ENCODE assay signal across 24 cellular contexts in the genomic region with DNA sequence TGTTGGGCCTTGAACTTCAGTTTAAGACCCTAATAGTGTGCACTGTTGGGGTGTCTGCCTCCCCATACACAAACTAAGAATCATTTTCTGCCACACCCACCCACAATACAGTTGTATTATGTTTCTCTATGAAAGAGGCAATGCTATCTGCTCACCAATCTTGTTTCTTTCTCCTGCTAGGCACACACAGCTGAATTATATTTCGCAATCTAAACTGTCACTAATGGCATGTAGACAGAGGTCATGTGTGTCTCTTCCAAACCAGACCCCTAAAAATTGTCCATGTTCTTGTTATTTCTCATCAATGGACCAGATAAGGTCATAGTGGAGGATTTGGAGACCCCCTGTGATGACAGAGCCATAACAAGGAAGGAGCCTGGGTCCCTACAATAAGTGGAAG.
"Had no signal": no experiment of that assay in that cellular context is flagged by ENCODE, and none has a peak within 500 bp of the region (broad histone marks: within the 10 kb centered on the region; RNA-seq: fewer than 3 reads in every experiment).

No MANE protein-coding gene starts in this region.

- H3K4me1 Mint-ChIP-seq: activated CD4-positive, alpha-beta memory T cell treated with anti-CD3 and anti-CD28 coated beads, Interleukin-2, amount 10 ng/mL, durations not matched to agents 7 days and 5 days; activated CD4-positive, alpha-beta T cell treated with anti-CD3 and anti-CD28 coated beads, Interleukin-2, amount 10 ng/mL, durations not matched to agents 24 days and 14 days; activated naive CD4-positive, alpha-beta T cell treated with anti-CD3 and anti-CD28 coated beads, Interleukin-2, amount 10 ng/mL, durations not matched to agents 7 days and 5 days; brain; neural progenitor cell; stimulated activated naive B cell treated with anti-CD40 and anti-IgM and Interleukin-4, amounts not matched to agents 10 μg/mL and 1 μg/mL and 100 μg/mL, for 72 hours had no signal

- ATAC-seq: activated CD4-positive, CD25-positive, alpha-beta regulatory T cell treated with anti-CD3 and anti-CD28 coated beads, Interleukin-2, amount 50 U/mL, for 24 hours; activated T-cell treated with anti-CD3 and anti-CD28 coated beads, Interleukin-2, amount 50 U/mL, for 72 hours; left ventricle myocardium superior; naive thymus-derived CD8-positive, alpha-beta T cell; stimulated activated naive B cell treated with anti-CD40 and anti-IgM and Interleukin-4, amounts not matched to agents 10 μg/mL and 1 μg/mL and 100 μg/mL, for 72 hours had no signal

- H3K27ac Mint-ChIP-seq: activated CD4-positive, alpha-beta memory T cell treated with anti-CD3 and anti-CD28 coated beads, Interleukin-2, amount 10 ng/mL, durations not matched to agents 7 days and 5 days; activated CD4-positive, alpha-beta T cell treated with anti-CD3 and anti-CD28 coated beads, Interleukin-2, amount 10 ng/mL, durations not matched to agents 24 days and 14 days; activated naive CD4-positive, alpha-beta T cell treated with anti-CD3 and anti-CD28 coated beads, Interleukin-2, amount 10 ng/mL, durations not matched to agents 7 days and 5 days; brain; dendritic cell treated with granulocyte-macrophage colony-stimulating factor and Interleukin-4, amounts not matched to agents 40 ng/mL and 50 ng/mL, for 4 days; mesothelial cell of epicardium; neural progenitor cell; stimulated activated naive B cell treated with anti-CD40 and anti-IgM and Interleukin-4, amounts not matched to agents 10 μg/mL and 1 μg/mL and 100 μg/mL, for 72 hours had no signal

- H3K4me3 Mint-ChIP-seq: activated CD4-positive, alpha-beta memory T cell treated with anti-CD3 and anti-CD28 coated beads, Interleukin-2, amount 10 ng/mL, durations not matched to agents 7 days and 5 days; activated CD4-positive, alpha-beta T cell treated with anti-CD3 and anti-CD28 coated beads, Interleukin-2, amount 10 ng/mL, durations not matched to agents 24 days and 14 days; activated naive CD4-positive, alpha-beta T cell treated with anti-CD3 and anti-CD28 coated beads, Interleukin-2, amount 10 ng/mL, durations not matched to agents 7 days and 5 days; activated T-cell treated with anti-CD3 and anti-CD28 coated beads, Interleukin-2, amount 50 U/mL, for 72 hours; brain; dendritic cell treated with granulocyte-macrophage colony-stimulating factor and Interleukin-4, amounts not matched to agents 40 ng/mL and 50 ng/mL, for 4 days; mesothelial cell of epicardium; naive thymus-derived CD8-positive, alpha-beta T cell; neural progenitor cell; stimulated activated naive B cell treated with anti-CD40 and anti-IgM and Interleukin-4, amounts not matched to agents 10 μg/mL and 1 μg/mL and 100 μg/mL, for 72 hours had no signal

- FAIRE-seq: endometrium had no signal

- H3K9me3 Mint-ChIP-seq: activated CD4-positive, alpha-beta memory T cell treated with anti-CD3 and anti-CD28 coated beads, Interleukin-2, amount 10 ng/mL, durations not matched to agents 7 days and 5 days; activated CD4-positive, alpha-beta T cell treated with anti-CD3 and anti-CD28 coated beads, Interleukin-2, amount 10 ng/mL, durations not matched to agents 24 days and 14 days; activated naive CD4-positive, alpha-beta T cell treated with anti-CD3 and anti-CD28 coated beads, Interleukin-2, amount 10 ng/mL, durations not matched to agents 7 days and 5 days; activated T-cell treated with anti-CD3 and anti-CD28 coated beads, Interleukin-2, amount 50 U/mL, for 72 hours; brain; dendritic cell treated with granulocyte-macrophage colony-stimulating factor and Interleukin-4, amounts not matched to agents 40 ng/mL and 50 ng/mL, for 4 days; mesothelial cell of epicardium; naive thymus-derived CD8-positive, alpha-beta T cell; neural progenitor cell; stimulated activated naive B cell treated with anti-CD40 and anti-IgM and Interleukin-4, amounts not matched to agents 10 μg/mL and 1 μg/mL and 100 μg/mL, for 72 hours had no signal

- H3K27me3 Mint-ChIP-seq: activated CD4-positive, alpha-beta memory T cell treated with anti-CD3 and anti-CD28 coated beads, Interleukin-2, amount 10 ng/mL, durations not matched to agents 7 days and 5 days; activated CD4-positive, alpha-beta T cell treated with anti-CD3 and anti-CD28 coated beads, Interleukin-2, amount 10 ng/mL, durations not matched to agents 24 days and 14 days; activated naive CD4-positive, alpha-beta T cell treated with anti-CD3 and anti-CD28 coated beads, Interleukin-2, amount 10 ng/mL, durations not matched to agents 7 days and 5 days; brain; dendritic cell treated with granulocyte-macrophage colony-stimulating factor and Interleukin-4, amounts not matched to agents 40 ng/mL and 50 ng/mL, for 4 days; naive thymus-derived CD8-positive, alpha-beta T cell; stimulated activated naive B cell treated with anti-CD40 and anti-IgM and Interleukin-4, amounts not matched to agents 10 μg/mL and 1 μg/mL and 100 μg/mL, for 72 hours had no signal

- DNase-seq: activated CD4-positive, alpha-beta memory T cell treated with anti-CD3 and anti-CD28 coated beads, Interleukin-2, amount 10 ng/mL, durations not matched to agents 7 days and 5 days; activated CD4-positive, alpha-beta T cell treated with anti-CD3 and anti-CD28 coated beads, Interleukin-2, amount 10 ng/mL, durations not matched to agents 24 days and 14 days; activated effector memory CD4-positive, alpha-beta T cell treated with anti-CD3 and anti-CD28 coated beads, Interleukin-2, amount 50 U/mL, for 16 hours; activated naive CD4-positive, alpha-beta T cell treated with anti-CD3 and anti-CD28 coated beads, Interleukin-2, amount 10 ng/mL, durations not matched to agents 7 days and 5 days; activated T-cell treated with anti-CD3 and anti-CD28 coated beads, Interleukin-2, amount 50 U/mL, for 72 hours; anterior cingulate cortex; effector CD4-positive, alpha-beta T cell; foreskin melanocyte; hypothalamus; left ventricle myocardium superior; mammary epithelial cell; naive thymus-derived CD8-positive, alpha-beta T cell; sigmoid colon; stimulated activated CD4-positive, alpha-beta T cell treated with anti-CD3 and anti-CD28 coated beads, Interleukin-2, amount 100 ng/mL, for 48 hours; stimulated activated CD8-positive, alpha-beta memory T cell treated with anti-CD3 and anti-CD28 coated beads, Interleukin-4, amount 100 ng/mL, for 48 hours; stimulated activated naive B cell treated with anti-CD40 and anti-IgM and Interleukin-4, amounts not matched to agents 10 μg/mL and 1 μg/mL and 100 μg/mL, for 72 hours; transverse colon; uterus had no signal
